In genomic region chr7:95950698-95951097, GRCh38 we compare ENCODE assay signal across 19 cellular contexts.
A peak's percentile ranks its signal among the peaks of the same experiment; 100 is the strongest.
DNase-seq lines count a peak whose midpoint lies in the region; ATAC-seq and TF ChIP-seq lines count a peak whose summit lies in the region.
"Had no signal": no experiment of that assay in that cellular context is flagged by ENCODE, and none has a peak within 500 bp of the region (broad histone marks: within the 10 kb centered on the region; RNA-seq: fewer than 3 reads in every experiment).

No MANE protein-coding gene starts in this region.

- TF ChIP-seq CTCF in AG09309 (IDR thresholded peaks at IDR 0.05; ENCODE audit: control insufficient read depth, insufficient read depth, low read depth, low read length, missing control alignments) (no peak), RWPE2 (IDR thresholded peaks at IDR 0.05; ENCODE audit: poor library complexity, severe bottlenecking) (no peak)

- H3K4me3 ChIP-seq in AG09309 (ENCODE audit: control insufficient read depth, low read depth, low read length) (no peak overlapping the region), RWPE2 (ENCODE audit: severe bottlenecking) (no peak overlapping the region)
- H3K4me3 ChIP-seq: SJCRH30 had no signal

- peak; percentile 52; the same call in 1 of the 3 replicates for ATAC-seq in RWPE2 (ENCODE audit: low read depth)
- no peak for ATAC-seq in HG03045 (IDR thresholded peaks at IDR 0.05; ENCODE audit: unreplicated experiment)
- ATAC-seq in HG02588 (IDR thresholded peaks at IDR 0.05; ENCODE audit: unreplicated experiment), result no peak

- H3K4me1 ChIP-seq in RWPE2 (ENCODE audit: insufficient read depth, poor library complexity, severe bottlenecking), result no peaks in the 10 kb centered on the region
- H3K4me1 ChIP-seq: BE2C, SJCRH30 had no signal

- DNase-seq in AG09309 (ENCODE audit: low read depth) (peak; percentile 16), GM04504 (ENCODE audit: low read depth) (peak; percentile 10), RWPE2 (ENCODE audit: low spot score) (no peak), fibroblast of peridontal ligament (ENCODE audit: extremely low read depth) (peak; percentile 54), SW 1271 (lab: John Stamatoyannopoulos, UW) (no peak)
- DNase-seq: BE2C; CD4-positive, alpha-beta memory T cell; DND-41; GF-D8; KBM-7; NCI-H1417; NCI-H1930; NCI-H2171 treated with DMSO at 0.1 percent for 48 hours; NCI-H82; RPMI8226; SJCRH30 had no signal

- no peaks in the 10 kb centered on the region for H3K27me3 ChIP-seq in RWPE2 (ENCODE audit: insufficient read depth, poor library complexity, severe bottlenecking)
- H3K27me3 ChIP-seq: BE2C, SJCRH30 had no signal

- H3K27ac ChIP-seq in RWPE2 (ENCODE audit: poor library complexity, severe bottlenecking), result no peak overlapping the region
- H3K27ac ChIP-seq: HL-60, SJCRH30 had no signal

- no peaks in the 10 kb centered on the region for H3K9me3 ChIP-seq in RWPE2 (ENCODE audit: severe bottlenecking)
- H3K9me3 ChIP-seq: BE2C, SJCRH30 had no signal

- no peaks in the 10 kb centered on the region for H3K36me3 ChIP-seq in RWPE2 (ENCODE audit: low read depth)
- H3K36me3 ChIP-seq: BE2C, SJCRH30 had no signal

Comparison
In these comparisons a context has a peak if more than half of its experiments do, and no peak if none do; other contexts are left out.
1. DNase-seq: peak in AG09309 (single experiment), GM04504 (single experiment) and fibroblast of peridontal ligament (single experiment); none in RWPE2 (single experiment) and SW 1271 (0 of 2).